8 cellular contexts compared by ENCODE assay signal in genomic region chr7:123770378-123770777, GRCh38. TPM values are rescaled to one million over a fixed set of nuclear protein-coding genes. Genes with fewer than 3 reads are reported as not detected.
DNase-seq lines count a peak whose midpoint lies in the region; ATAC-seq, FAIRE-seq and TF ChIP-seq lines count a peak whose summit lies in the region.

No MANE protein-coding gene starts in this region.

- no peaks in the 10 kb centered on the region for H3K27me3 ChIP-seq in right lobe of liver
- H3K27me3 ChIP-seq in Peyer's patch = no peaks in the 10 kb centered on the region

- TF ChIP-seq POLR2A in right lobe of liver (IDR thresholded peaks at IDR 0.05) (no peak), Peyer's patch (IDR thresholded peaks at IDR 0.05) (no peak)

- H3K4me3 Mint-ChIP-seq in activated CD8-positive, alpha-beta memory T cell treated with anti-CD3 and anti-CD28 coated beads, Interleukin-2, amount 10 ng/mL, durations not matched to agents 7 days and 5 days = peak overlapping the region; percentile 45

- ATAC-seq in activated CD8-positive, alpha-beta memory T cell treated with anti-CD3 and anti-CD28 coated beads, Interleukin-2, amount 10 ng/mL, durations not matched to agents 7 days and 5 days = peak; percentile 96
- ATAC-seq in HG02981 (IDR thresholded peaks at IDR 0.05; ENCODE audit: unreplicated experiment) = peak; percentile 88
- ATAC-seq in right lobe of liver = peak in 3 of 4 donors; percentile 20 to 77 (median 33)

- H3K9me3 Mint-ChIP-seq in activated CD8-positive, alpha-beta memory T cell treated with anti-CD3 and anti-CD28 coated beads, Interleukin-2, amount 10 ng/mL, durations not matched to agents 7 days and 5 days (ENCODE audit: low read depth) = no peaks in the 10 kb centered on the region

- intact Hi-C loops in right lobe of liver (cut with DNase I) (no loop called here), kidney (cut with DNase I) (no loop called here)

- TF ChIP-seq CTCF in right lobe of liver (IDR thresholded peaks at IDR 0.05) (no peak), kidney (IDR thresholded peaks at IDR 0.05; ENCODE audit: borderline replicate concordance, extremely low read depth, insufficient read depth) (no peak), Peyer's patch (IDR thresholded peaks at IDR 0.05) (no peak)

- DNase-seq in activated CD8-positive, alpha-beta memory T cell treated with anti-CD3 and anti-CD28 coated beads, Interleukin-2, amount 10 ng/mL, durations not matched to agents 7 days and 5 days = no peak
- no peak for DNase-seq in activated CD8-positive, alpha-beta memory T cell treated with anti-CD3 and anti-CD28 coated beads, Interleukin-2, amount 50 U/mL, for 4 hours
- DNase-seq in RPMI7951 (ENCODE audit: low read depth) (peak; percentile 74), right lobe of liver (no peak), kidney (no peak), Peyer's patch (no peak)
- no peak for DNase-seq in stimulated activated CD4-positive, alpha-beta T cell treated with anti-CD3 and anti-CD28 coated beads, Interleukin-12 subunit alpha, Interleukin-12 subunit beta, amount 100 ng/mL, for 4 hours

- no peak overlapping the region for H3K9ac ChIP-seq in kidney (ENCODE audit: low read length in 2 of 2)

- peaks cover 19% of the 10 kb centered on the region for H3K4me1 Mint-ChIP-seq in activated CD8-positive, alpha-beta memory T cell treated with anti-CD3 and anti-CD28 coated beads, Interleukin-2, amount 10 ng/mL, durations not matched to agents 7 days and 5 days

- 68% methylated on average over 6 of the region's 8 CpGs for WGBS in right lobe of liver (ENCODE audit: insufficient coverage, low coverage, low lambda C conversion rate, missing lambda C conversion rate)

- H3K27ac Mint-ChIP-seq in activated CD8-positive, alpha-beta memory T cell treated with anti-CD3 and anti-CD28 coated beads, Interleukin-2, amount 10 ng/mL, durations not matched to agents 7 days and 5 days = peak overlapping the region; percentile 30

- H3K36me3 Mint-ChIP-seq in activated CD8-positive, alpha-beta memory T cell treated with anti-CD3 and anti-CD28 coated beads, Interleukin-2, amount 10 ng/mL, durations not matched to agents 7 days and 5 days = peaks cover 4% of the 10 kb centered on the region

- H3K27ac ChIP-seq in right lobe of liver = no peak overlapping the region
- H3K27ac ChIP-seq in kidney (ENCODE audit: low read depth in 2 of 2, low read length in 2 of 2) = no peak overlapping the region
- H3K27ac ChIP-seq in Peyer's patch = no peak overlapping the region

- H3K4me3 ChIP-seq in right lobe of liver = no peak overlapping the region
- H3K4me3 ChIP-seq in kidney (ENCODE audit: low read length in 2 of 2) = no peak overlapping the region
- no peak overlapping the region for H3K4me3 ChIP-seq in Peyer's patch

- no peak for FAIRE-seq in kidney (lab: Jason Lieb, UNC)

- H3K9me3 ChIP-seq in right lobe of liver (no peaks in the 10 kb centered on the region), kidney (ENCODE audit: control insufficient read depth in 1 of 2, low read length in 2 of 2) (no peaks in the 10 kb centered on the region), Peyer's patch (no peaks in the 10 kb centered on the region)

- CTCF ChIA-PET in activated CD8-positive, alpha-beta memory T cell treated with anti-CD3 and anti-CD28 coated beads, Interleukin-2, amount 10 ng/mL, durations not matched to agents 7 days and 5 days (lab: Charles Lee) = interaction anchor here (0.9 to 1.4 kb wide), 3 partner anchors 21 to 95 kb away, joined by 3 to 4 read pairs (median 3); partner anchors contain the start of gene WASL

- H3K27me3 Mint-ChIP-seq in activated CD8-positive, alpha-beta memory T cell treated with anti-CD3 and anti-CD28 coated beads, Interleukin-2, amount 10 ng/mL, durations not matched to agents 7 days and 5 days = peaks cover 11% of the 10 kb centered on the region

- H3K36me3 ChIP-seq in right lobe of liver (no peaks in the 10 kb centered on the region), kidney (ENCODE audit: control insufficient read depth in 1 of 2, insufficient read depth in 2 of 2, low read length in 2 of 2) (no peaks in the 10 kb centered on the region), Peyer's patch (no peaks in the 10 kb centered on the region)

- H3K4me1 ChIP-seq in right lobe of liver = peaks cover 0 to 14% (median 4%) of the 10 kb centered on the region in 4 donors
- H3K4me1 ChIP-seq in kidney (ENCODE audit: control insufficient read depth in 1 of 2, insufficient read depth in 1 of 2, low read depth in 1 of 2, low read length in 2 of 2) = no peaks in the 10 kb centered on the region
- no peaks in the 10 kb centered on the region for H3K4me1 ChIP-seq in Peyer's patch

RNA-seq across cellular contexts. Expression of gene WASL, which starts 21.6 kb away (rescaled TPM):
- 1 to 10 TPM; 7.6 to 7.8 TPM for total RNA-seq in activated CD8-positive, alpha-beta memory T cell treated with anti-CD3 and anti-CD28 coated beads, Interleukin-2, amount 10 ng/mL, durations not matched to agents 7 days and 5 days
- total RNA-seq in RPMI7951 (2014; rRNA removed; shearing (Covaris generic)) = 18.3 and 25.8 TPM in 2 replicates
- total RNA-seq in right lobe of liver (10 to 100 TPM; 20.6 to 26.7 (median 24.8) TPM), kidney (50.4 TPM), Peyer's patch (10 to 100 TPM; 33.8 to 60.2 (median 51.5) TPM)
- polyA plus RNA-seq in kidney (ENCODE audit: insufficient read depth, low read depth, low replicate concordance) = 28.7 TPM

Comparison
In these comparisons a context has a peak if more than half of its experiments do, and no peak if none do; other contexts are left out.
1. ATAC-seq: peak in every context shown above with its lines; median percentile 96 in activated CD8-positive, alpha-beta memory T cell treated with anti-CD3 and anti-CD28 coated beads, Interleukin-2, amount 10 ng/mL, durations not matched to agents 7 days and 5 days; 88 in HG02981; 33 in right lobe of liver.